Comparison of ENCODE assay signal across 12 cellular contexts in the genomic region with DNA sequence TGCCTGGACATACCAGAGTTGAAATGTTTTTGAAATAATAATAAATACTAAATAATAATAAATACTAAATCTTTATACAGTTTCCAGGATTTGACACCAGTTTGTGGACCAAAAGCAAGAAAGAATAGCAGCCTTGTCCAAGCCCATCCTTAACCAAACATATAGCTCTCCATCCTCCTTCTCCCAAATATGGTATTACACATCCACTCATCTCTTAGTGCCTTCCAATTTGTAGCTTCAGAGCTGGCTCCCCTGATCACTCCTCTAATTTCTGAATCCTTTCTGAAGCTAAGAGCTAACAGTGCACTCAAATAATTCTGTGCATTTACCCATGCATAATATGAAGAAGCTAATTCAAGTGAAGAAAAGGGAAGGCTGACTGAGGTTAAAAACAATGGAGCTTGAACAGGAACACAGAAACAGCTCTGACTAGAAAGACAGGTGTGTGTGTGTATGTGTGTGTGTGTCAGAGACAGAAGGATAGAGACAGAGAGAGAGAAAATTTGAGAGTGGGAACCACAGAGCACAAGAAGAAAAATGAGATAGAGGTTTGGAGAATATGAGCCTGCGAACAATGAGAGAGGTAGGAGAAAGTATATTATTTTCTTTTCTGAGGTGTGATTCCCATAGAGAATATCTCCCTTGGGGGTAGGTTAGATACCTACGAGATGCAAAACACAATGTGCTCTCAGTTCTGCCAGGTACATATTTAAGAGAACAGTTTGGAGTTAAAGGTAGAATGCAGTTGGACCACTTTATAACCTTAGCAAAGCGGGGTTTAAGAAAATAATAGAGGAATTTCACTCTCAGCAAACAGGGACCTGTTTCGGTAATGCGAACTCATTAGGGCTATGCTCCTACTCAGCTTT.
DNase-seq lines count a peak whose midpoint lies in the region; ATAC-seq, FAIRE-seq and TF ChIP-seq lines count a peak whose summit lies in the region.
"Had no signal": no experiment of that assay in that cellular context is flagged by ENCODE, and none has a peak within 500 bp of the region (broad histone marks: within the 10 kb centered on the region; RNA-seq: fewer than 3 reads in every experiment).

No MANE protein-coding gene starts in this region.

- no peaks in the 10 kb centered on the region for H3K79me2 ChIP-seq in OCI-LY3 (ENCODE audit: low read length)

- H3K4me3 ChIP-seq in A549 = no peak overlapping the region
- no peak overlapping the region for H3K4me3 ChIP-seq in CD8-positive, alpha-beta T cell (ENCODE audit: low read depth, low read length)
- H3K4me3 ChIP-seq in OCI-LY3 (ENCODE audit: low read length) = no peak overlapping the region
- no peak overlapping the region for H3K4me3 ChIP-seq in breast epithelium
- H3K4me3 ChIP-seq in sigmoid colon = no peak overlapping the region
- H3K4me3 ChIP-seq: coronary artery had no signal

- no peaks in the 10 kb centered on the region for H4K20me1 ChIP-seq in OCI-LY3 (ENCODE audit: insufficient read depth, low read length)

- TF ChIP-seq EP300 in A549 (IDR thresholded peaks at IDR 0.05) (no peak), sigmoid colon (IDR thresholded peaks at IDR 0.05) (no peak)

- TF ChIP-seq POLR2A in A549 (IDR thresholded peaks at IDR 0.05; ENCODE audit: low read length) (no peak), breast epithelium (IDR thresholded peaks at IDR 0.05) (no peak), sigmoid colon (IDR thresholded peaks at IDR 0.05) (no peak)

- no peaks in the 10 kb centered on the region for H3K27me3 Mint-ChIP-seq in CD8-positive, alpha-beta T cell (ENCODE audit: low read depth)
- no peaks in the 10 kb centered on the region for H3K27me3 Mint-ChIP-seq in mesothelial cell of epicardium (ENCODE audit: low read depth)

- H3K27me3 ChIP-seq in CD8-positive, alpha-beta T cell (ENCODE audit: insufficient read depth, low read length) = no peaks in the 10 kb centered on the region
- H3K27me3 ChIP-seq in OCI-LY3 (ENCODE audit: low read depth, low read length) = no peaks in the 10 kb centered on the region
- no peaks in the 10 kb centered on the region for H3K27me3 ChIP-seq in breast epithelium
- no peaks in the 10 kb centered on the region for H3K27me3 ChIP-seq in sigmoid colon

- TF ChIP-seq CTCF in A549 (IDR thresholded peaks at IDR 0.05) (no peak), OCI-LY3 (IDR thresholded peaks at IDR 0.05; ENCODE audit: low read depth, low read length) (no peak), mesothelial cell of epicardium (IDR thresholded peaks at IDR 0.05; ENCODE audit: unreplicated experiment) (no peak), breast epithelium (IDR thresholded peaks at IDR 0.05) (no peak), sigmoid colon (IDR thresholded peaks at IDR 0.05) (no peak)
- TF ChIP-seq CTCF in CD8-positive, alpha-beta T cell (IDR thresholded peaks at IDR 0.05) = no peak

- no peak for TF ChIP-seq RAD21 in A549 (conservative IDR thresholded peaks at IDR 0.05 in 1 of 2, IDR thresholded peaks at IDR 0.05 in 1 of 2)

- H3K4me2 ChIP-seq in A549 (peak overlapping the region; percentile 31; the same call in 2 of the 3 replicates), OCI-LY3 (ENCODE audit: low read length) (peak overlapping the region; percentile 4)

- peaks cover 59% of the 10 kb centered on the region for H3K4me1 Mint-ChIP-seq in CD8-positive, alpha-beta T cell (ENCODE audit: low read depth)
- peaks cover 9% of the 10 kb centered on the region for H3K4me1 Mint-ChIP-seq in mesothelial cell of epicardium

- H3K27ac ChIP-seq in A549 = peak overlapping the region; percentile 78 to 79; a peak in 4 of 6 replicates
- no peak overlapping the region for H3K27ac ChIP-seq in CD8-positive, alpha-beta T cell (ENCODE audit: low read depth, low read length)
- no peak overlapping the region for H3K27ac ChIP-seq in OCI-LY3 (ENCODE audit: low read length)
- H3K27ac ChIP-seq in breast epithelium = peak overlapping the region in 1 of 2 donors; percentile 29
- H3K27ac ChIP-seq in sigmoid colon = no peak overlapping the region
- H3K27ac ChIP-seq: coronary artery had no signal

- no peak overlapping the region for H2AFZ ChIP-seq in OCI-LY3 (ENCODE audit: low read depth, low read length)

- H3K9me3 Mint-ChIP-seq in CD8-positive, alpha-beta T cell = no peaks in the 10 kb centered on the region
- H3K9me3 Mint-ChIP-seq in mesothelial cell of epicardium = no peaks in the 10 kb centered on the region

- WGBS in A549 (ENCODE audit: missing lambda C conversion rate) = 90% methylated on average over 5 of the region's 5 CpGs
- WGBS in sigmoid colon, 2 donors = 91 to 95% methylated on average over 5 of the region's 5 CpGs

- H3K9me3 ChIP-seq in A549 (no peaks in the 10 kb centered on the region), OCI-LY3 (ENCODE audit: insufficient read depth, low read length) (no peaks in the 10 kb centered on the region), breast epithelium (no peaks in the 10 kb centered on the region), sigmoid colon (no peaks in the 10 kb centered on the region)
- no peaks in the 10 kb centered on the region for H3K9me3 ChIP-seq in CD8-positive, alpha-beta T cell (ENCODE audit: low read length)

- no peak overlapping the region for H3K9ac ChIP-seq in OCI-LY3 (ENCODE audit: low read length)

- H3K4me3 Mint-ChIP-seq in CD8-positive, alpha-beta T cell = peak overlapping the region; percentile 2
- no peak overlapping the region for H3K4me3 Mint-ChIP-seq in mesothelial cell of epicardium

- H3K4me1 ChIP-seq in A549 (peaks cover 95% of the 10 kb centered on the region), OCI-LY3 (ENCODE audit: low read length) (peaks cover 56% of the 10 kb centered on the region), breast epithelium (peaks cover 0 to 4% of the 10 kb centered on the region in 2 donors), sigmoid colon (peaks cover 0 to 77% (median 53%) of the 10 kb centered on the region in 4 donors)
- H3K4me1 ChIP-seq in CD8-positive, alpha-beta T cell (ENCODE audit: insufficient read depth, low read length) = peaks cover 39% of the 10 kb centered on the region

- DNase-seq in A549 (ENCODE audit: low read depth in 1 of 2, low spot score in 1 of 2) (no peak), mesothelial cell of epicardium (ENCODE audit: low spot score in 2 of 2, unreplicated experiment in 2 of 2) (no peak), GDM1 (lab: John Stamatoyannopoulos, UW) (no peak), breast epithelium (ENCODE audit: low spot score in 2 of 2) (no peak), sigmoid colon (no peak)
- DNase-seq in CD8-positive, alpha-beta T cell = no peak
- no peak for DNase-seq in activated effector memory CD4-positive, alpha-beta T cell treated with Interleukin-2 at 50 U/mL for 16 hours
- DNase-seq: activated naive CD4-positive, alpha-beta T cell; Kasumi-1; SHP77 treated with DMSO at 0.1 percent for 48 hours had no signal

- H3K36me3 ChIP-seq in CD8-positive, alpha-beta T cell (ENCODE audit: insufficient read depth, low read length) = no peaks in the 10 kb centered on the region
- H3K36me3 ChIP-seq in OCI-LY3 (replicated peaks; ENCODE audit: low read depth, low read length) = no peaks in the 10 kb centered on the region
- no peaks in the 10 kb centered on the region for H3K36me3 ChIP-seq in breast epithelium
- H3K36me3 ChIP-seq in sigmoid colon = no peaks in the 10 kb centered on the region

- no peak for FAIRE-seq in A549 (lab: Jason Lieb, UNC)

- POLR2A ChIA-PET in A549 (lab: Yijun Ruan, JAX) = no interaction called here
- POLR2A ChIA-PET in CD8-positive, alpha-beta T cell (lab: Charles Lee) = interaction anchor here (0.6 to 1.0 kb wide), 3 partner anchors 46 to 90 kb away, joined by 3 read pairs; no protein-coding TSS in a partner anchor

- CTCF ChIA-PET in A549 (lab: Yijun Ruan, JAX) = interaction anchor here (0.5 to 1.3 kb wide), 4 partner anchors 90 to 1539 kb away, joined by 3 to 4 read pairs (median 3); no protein-coding TSS in a partner anchor
- CTCF ChIA-PET in CD8-positive, alpha-beta T cell (lab: Charles Lee) = interaction anchor here (0.7 to 2.3 kb wide), 2 partner anchors 90 to 125 kb away, joined by 6 read pairs; no protein-coding TSS in a partner anchor

- H3K27ac Mint-ChIP-seq in CD8-positive, alpha-beta T cell = peak overlapping the region; percentile 57
- H3K27ac Mint-ChIP-seq in mesothelial cell of epicardium = peak overlapping the region; percentile 1

- intact Hi-C loops in CD8-positive, alpha-beta T cell (cut with DNase I, micrococcal nuclease) = loop anchor here (2.0 to 10.0 kb wide), 11 partner anchors 15 to 543 kb away; a partner anchor contains a TSS
- intact Hi-C loops in breast epithelium (cut with DNase I; ENCODE audit: low total_unique reads) = no loop called here
- intact Hi-C loops in sigmoid colon (cut with DNase I) = no loop called here

- H3K36me3 Mint-ChIP-seq in CD8-positive, alpha-beta T cell = no peaks in the 10 kb centered on the region
- no peaks in the 10 kb centered on the region for H3K36me3 Mint-ChIP-seq in mesothelial cell of epicardium

- ATAC-seq in A549 = no peak
- ATAC-seq in CD8-positive, alpha-beta T cell = no peak

TF ChIP-seq in A549, 52 proteins besides CTCF, POLR2A, EP300 and RAD21:
- no peak for TF ChIP-seq GATA3 (IDR thresholded peaks at IDR 0.05; ENCODE audit: borderline replicate concordance)

Comparison
In these comparisons a context has a peak if more than half of its experiments do, and no peak if none do; other contexts are left out.
1. H3K27ac ChIP-seq: peak in A549 (2 of 2); none in CD8-positive, alpha-beta T cell (single experiment), OCI-LY3 (single experiment) and sigmoid colon (0 of 4).
2. intact Hi-C loops: an anchor here in CD8-positive, alpha-beta T cell (2.0 to 10.0 kb wide); none called in breast epithelium and sigmoid colon.